Comparison of ENCODE assay signal across 8 cellular contexts in the genomic region with DNA sequence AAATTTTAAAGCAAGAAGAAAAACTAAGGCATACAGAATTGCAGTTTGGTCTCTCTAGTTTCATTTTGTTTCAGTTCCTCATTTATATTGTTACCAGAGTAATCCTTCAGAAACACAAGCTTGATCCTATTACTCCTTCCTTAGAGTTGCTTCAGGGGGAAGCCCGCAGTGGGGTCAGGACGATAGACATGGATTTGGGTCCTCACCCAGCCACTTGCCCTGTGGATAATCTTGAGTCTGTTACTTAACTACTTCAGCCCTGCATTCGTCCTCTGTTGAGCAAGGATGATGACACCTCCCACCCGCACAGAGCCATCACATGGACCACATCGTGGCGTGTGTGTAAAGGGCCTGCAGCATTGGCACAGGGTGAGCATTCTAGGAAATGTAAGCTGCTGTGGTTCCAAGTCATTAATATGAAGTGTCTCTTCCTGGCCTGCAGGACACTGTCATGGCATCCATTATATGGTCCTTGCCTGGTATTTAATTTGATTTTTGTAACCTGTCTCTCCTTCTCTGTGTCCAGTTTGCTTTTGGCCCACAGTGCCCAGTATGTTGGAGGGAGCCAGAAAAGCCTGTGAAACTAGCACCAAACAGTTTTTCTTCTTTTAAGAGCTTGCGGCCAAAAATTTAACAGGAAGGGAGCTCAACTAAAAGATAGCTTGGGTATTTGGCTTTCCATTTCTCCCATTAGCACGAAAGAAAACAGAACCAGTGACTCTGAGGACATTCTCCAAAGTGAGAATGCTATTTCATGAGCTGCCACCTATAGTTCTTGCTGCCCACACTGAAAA.
A peak's percentile ranks its signal among the peaks of the same experiment; 100 is the strongest.
DNase-seq lines count a peak whose midpoint lies in the region; ATAC-seq and TF ChIP-seq lines count a peak whose summit lies in the region.

No MANE protein-coding gene starts in this region.

- TF ChIP-seq EP300 in transverse colon (IDR thresholded peaks at IDR 0.05; ENCODE audit: low read depth) = no peak

- H3K9me3 ChIP-seq in right cardiac atrium (ENCODE audit: control insufficient read depth, low read length) (no peaks in the 10 kb centered on the region), transverse colon (no peaks in the 10 kb centered on the region), PC-9 (ENCODE audit: insufficient read depth, low read depth) (no peaks in the 10 kb centered on the region)

- CTCF ChIA-PET in activated CD4-positive, alpha-beta memory T cell treated with anti-CD3 and anti-CD28 coated beads, Interleukin-2, amount 10 ng/mL, durations not matched to agents 7 days and 5 days (lab: Charles Lee) = interaction anchor here (0.8 to 0.9 kb wide), 2 partner anchors 9 to 25 kb away, joined by 3 read pairs; no protein-coding TSS in a partner anchor
- CTCF ChIA-PET in PC-9 (lab: Charles Lee) = no interaction called here

- no peak for TF ChIP-seq CTCF in transverse colon (IDR thresholded peaks at IDR 0.05)
- no peak for TF ChIP-seq CTCF in PC-9 (conservative IDR thresholded peaks at IDR 0.05)

- no peaks in the 10 kb centered on the region for H3K79me2 ChIP-seq in PC-9 (ENCODE audit: low read depth)

- intact Hi-C loops in right cardiac atrium (cut with DNase I) (no loop called here), transverse colon (cut with DNase I; ENCODE audit: low total_unique reads) (no loop called here), PC-9 (cut with micrococcal nuclease; ENCODE audit: unreplicated experiment) (no loop called here)

- H3K4me3 ChIP-seq in right cardiac atrium (ENCODE audit: low read length) (no peak overlapping the region), transverse colon (no peak overlapping the region), PC-9 (no peak overlapping the region)

- H3K4me3 Mint-ChIP-seq in activated CD4-positive, alpha-beta memory T cell treated with anti-CD3 and anti-CD28 coated beads, Interleukin-2, amount 10 ng/mL, durations not matched to agents 7 days and 5 days = no peak overlapping the region

- no peaks in the 10 kb centered on the region for H3K27me3 ChIP-seq in right cardiac atrium (ENCODE audit: control insufficient read depth, insufficient read depth)
- H3K27me3 ChIP-seq in transverse colon = no peaks in the 10 kb centered on the region
- H3K27me3 ChIP-seq in PC-9 (ENCODE audit: insufficient read depth, low read depth) = no peaks in the 10 kb centered on the region

- no peak overlapping the region for H2AFZ ChIP-seq in PC-9

- no peak overlapping the region for H3K4me2 ChIP-seq in PC-9

- DNase-seq in MV-4-11 (lab: John Stamatoyannopoulos, UW) (peak; percentile 99), right cardiac atrium (peak in 2 of 3 donors; percentile 43 to 59), transverse colon (no peak), COLO668 (lab: John Stamatoyannopoulos, UW; ENCODE audit: unreplicated experiment) (no peak), NCI-H1694 (lab: John Stamatoyannopoulos, UW) (no peak), PC-9 (no peak)
- no peak for DNase-seq in activated CD4-positive, alpha-beta memory T cell treated with anti-CD3 and anti-CD28 coated beads, Interleukin-2, amount 10 ng/mL, durations not matched to agents 7 days and 5 days

- no peak overlapping the region for H3K27ac ChIP-seq in right cardiac atrium (ENCODE audit: low read length)
- H3K27ac ChIP-seq in transverse colon = peak overlapping the region; percentile 73 to 84 (median 78)
- H3K27ac ChIP-seq in PC-9 = no peak overlapping the region

- ATAC-seq in GM21526 (IDR thresholded peaks at IDR 0.05; ENCODE audit: low FRiP score, unreplicated experiment) (peak; percentile 58), right cardiac atrium (peak; percentile 59 to 79)

- H3F3A ChIP-seq in PC-9 (ENCODE audit: insufficient read depth, low read depth) = peaks cover 11% of the 10 kb centered on the region; the same call in 1 of the 2 replicates

- in situ Hi-C loops in transverse colon (cut with MboI; ENCODE audit: low pct_ligation_motif_present in 1 of 4, low pct_unique_long_range_greater_than_20kb in 1 of 4, low sequenced_read_pairs in 3 of 4) = no loop called here

- 51% methylated on average over 8 of the region's 8 CpGs for WGBS in right cardiac atrium
- 60 to 80% methylated on average over 3 to 8 of the region's 8 CpGs for WGBS in transverse colon (ENCODE audit: low coverage in 1 of 2), 2 donors

- POLR2A ChIA-PET in activated CD4-positive, alpha-beta memory T cell treated with anti-CD3 and anti-CD28 coated beads, Interleukin-2, amount 10 ng/mL, durations not matched to agents 7 days and 5 days (lab: Charles Lee) = interaction anchor here (1.3 kb wide), 1 partner anchor 23 kb away, joined by 3 read pairs; no protein-coding TSS in a partner anchor
- POLR2A ChIA-PET in PC-9 (lab: Charles Lee; ENCODE audit: unreplicated experiment) = no interaction called here

- no peaks in the 10 kb centered on the region for H3K9me2 ChIP-seq in PC-9 (ENCODE audit: insufficient read depth)

- TF ChIP-seq POLR2A in transverse colon (IDR thresholded peaks at IDR 0.05) = no peak

- H4K20me1 ChIP-seq in PC-9 (ENCODE audit: insufficient read depth) = no peaks in the 10 kb centered on the region

- H3K27me3 Mint-ChIP-seq in activated CD4-positive, alpha-beta memory T cell treated with anti-CD3 and anti-CD28 coated beads, Interleukin-2, amount 10 ng/mL, durations not matched to agents 7 days and 5 days = no peaks in the 10 kb centered on the region

- no peaks in the 10 kb centered on the region for H3K36me3 Mint-ChIP-seq in activated CD4-positive, alpha-beta memory T cell treated with anti-CD3 and anti-CD28 coated beads, Interleukin-2, amount 10 ng/mL, durations not matched to agents 7 days and 5 days (ENCODE audit: low read depth)

- no peaks in the 10 kb centered on the region for H3K36me3 ChIP-seq in transverse colon
- no peaks in the 10 kb centered on the region for H3K36me3 ChIP-seq in PC-9 (ENCODE audit: low read depth)

- H3K4me1 Mint-ChIP-seq in activated CD4-positive, alpha-beta memory T cell treated with anti-CD3 and anti-CD28 coated beads, Interleukin-2, amount 10 ng/mL, durations not matched to agents 7 days and 5 days = peaks cover 19% of the 10 kb centered on the region

- no peaks in the 10 kb centered on the region for H3K9me3 Mint-ChIP-seq in activated CD4-positive, alpha-beta memory T cell treated with anti-CD3 and anti-CD28 coated beads, Interleukin-2, amount 10 ng/mL, durations not matched to agents 7 days and 5 days

- H3K4me1 ChIP-seq in right cardiac atrium (ENCODE audit: control insufficient read depth, insufficient read depth, low read length) = peaks cover 7% of the 10 kb centered on the region
- H3K4me1 ChIP-seq in transverse colon = peaks cover 45 to 63% (median 54%) of the 10 kb centered on the region in 4 donors
- peaks cover 26% of the 10 kb centered on the region for H3K4me1 ChIP-seq in PC-9 (replicated peaks; ENCODE audit: insufficient read depth)

- BruUV-seq in PC-9 (replicated peaks; lab: Mats Ljungman, UMichigan) = no TSS peak

- H3K27ac Mint-ChIP-seq in activated CD4-positive, alpha-beta memory T cell treated with anti-CD3 and anti-CD28 coated beads, Interleukin-2, amount 10 ng/mL, durations not matched to agents 7 days and 5 days = no peak overlapping the region

Comparison
In these comparisons a context has a peak if more than half of its experiments do, and no peak if none do; other contexts are left out.
1. DNase-seq: peak in MV-4-11 (single experiment) and right cardiac atrium (2 of 3); none in transverse colon (single experiment), activated CD4-positive, alpha-beta memory T cell treated with anti-CD3 and anti-CD28 coated beads, Interleukin-2, amount 10 ng/mL, durations not matched to agents 7 days and 5 days (single experiment), COLO668 (single experiment), NCI-H1694 (single experiment) and PC-9 (0 of 2).
2. H3K27ac ChIP-seq: peak in transverse colon (4 of 4); none in right cardiac atrium (single experiment) and PC-9 (single experiment).